In genomic region chr6:6803180-6803978, GRCh38 we compare ENCODE assay signal across 1 cellular context.
TF ChIP-seq lines count a peak whose summit lies in the region.

No MANE protein-coding gene starts in this region.

TF ChIP-seq in GM23338, 12 proteins besides CTCF, POLR2A, EP300 and RAD21 (continued from another document):
- TF ChIP-seq REST (IDR thresholded peaks at IDR 0.05; ENCODE audit: unreplicated experiment) (no peak), POLR2AphosphoS5 (IDR thresholded peaks at IDR 0.05; ENCODE audit: low read depth) (no peak), NANOG (IDR thresholded peaks at IDR 0.05; ENCODE audit: borderline replicate concordance) (no peak), EZH2 (IDR thresholded peaks at IDR 0.05; ENCODE audit: low read depth, unreplicated experiment) (no peak), CREB1 (CRISPR knock-in tag; IDR thresholded peaks at IDR 0.05; ENCODE audit: low read depth) (no peak)
- TF ChIP-seq, protein P1, sequence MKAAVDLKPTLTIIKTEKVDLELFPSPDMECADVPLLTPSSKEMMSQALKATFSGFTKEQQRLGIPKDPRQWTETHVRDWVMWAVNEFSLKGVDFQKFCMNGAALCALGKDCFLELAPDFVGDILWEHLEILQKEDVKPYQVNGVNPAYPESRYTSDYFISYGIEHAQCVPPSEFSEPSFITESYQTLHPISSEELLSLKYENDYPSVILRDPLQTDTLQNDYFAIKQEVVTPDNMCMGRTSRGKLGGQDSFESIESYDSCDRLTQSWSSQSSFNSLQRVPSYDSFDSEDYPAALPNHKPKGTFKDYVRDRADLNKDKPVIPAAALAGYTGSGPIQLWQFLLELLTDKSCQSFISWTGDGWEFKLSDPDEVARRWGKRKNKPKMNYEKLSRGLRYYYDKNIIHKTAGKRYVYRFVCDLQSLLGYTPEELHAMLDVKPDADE (IDR thresholded peaks at IDR 0.05), result no peak
TF ChIP-seq in GM23338: peak in this region for 0.
